27 cellular contexts compared by ENCODE assay signal in the genomic region with DNA sequence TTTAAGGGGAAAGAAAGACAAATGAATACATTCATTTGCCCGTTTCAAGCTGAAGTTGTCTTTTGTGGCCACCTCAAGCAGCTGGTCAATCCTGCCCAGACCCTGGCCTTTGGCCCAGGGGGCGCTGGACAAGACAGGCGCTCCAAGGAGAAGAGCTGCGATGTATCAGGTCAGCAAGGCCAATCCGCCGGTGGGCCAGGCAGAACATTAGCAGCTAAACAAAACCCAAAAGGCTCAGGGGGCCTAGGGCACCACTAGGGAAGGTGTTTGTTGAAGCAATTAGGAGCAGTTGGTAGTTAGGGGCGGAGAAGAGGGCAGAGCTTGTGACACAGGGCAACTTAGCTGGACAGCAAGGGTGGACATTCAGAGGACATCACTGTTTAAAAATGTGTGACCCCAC.
"Had no signal": no experiment of that assay in that cellular context is flagged by ENCODE, and none has a peak within 500 bp of the region (broad histone marks: within the 10 kb centered on the region; RNA-seq: fewer than 3 reads in every experiment).

No MANE protein-coding gene starts in this region.

- H3K4me3 ChIP-seq: esophagus muscularis mucosa, gastroesophageal sphincter, heart right ventricle, left lung, right lobe of liver, tibial artery, upper lobe of left lung had no signal

- H3K79me2 ChIP-seq: parathyroid adenoma had no signal

- FAIRE-seq: islet of Langerhans, small intestine, urothelium cell line had no signal

- H3K9ac ChIP-seq: parathyroid adenoma had no signal

- DNase-seq: cerebellar nuclear complex; cortex of kidney; effector CD4-positive, alpha-beta T cell; foreskin keratinocyte; heart right ventricle; hippocampal formation; left cardiac atrium; naive thymus-derived CD8-positive, alpha-beta T cell; right lobe of liver; small intestine; stimulated activated CD4-positive, alpha-beta T cell treated with anti-CD3 and anti-CD28 coated beads, Interleukin-12 subunit alpha, Interleukin-12 subunit beta, amount 100 ng/mL, for 4 hours; stimulated activated CD4-positive, alpha-beta T cell treated with anti-CD3 and anti-CD28 coated beads, Interleukin-1b, Interleukin-23, amount 100 ng/mL, for 48 hours; stimulated activated CD4-positive, alpha-beta T cell treated with anti-CD3 and anti-CD28 coated beads, Interleukin-4, amount 100 ng/mL, for 1 hour; stimulated activated CD8-positive, alpha-beta memory T cell treated with anti-CD3 and anti-CD28 coated beads, Interleukin-4, amount 100 ng/mL, for 48 hours; stimulated activated naive CD8-positive, alpha-beta T cell treated with anti-CD3 and anti-CD28 coated beads, Interleukin-15, Interleukin-2, amounts not matched to agents 100 U/mL and 50 U/mL, for 24 hours; substantia nigra; testis; tibial artery; upper lobe of left lung had no signal

- H3K27ac ChIP-seq: epithelial cell of prostate, esophagus muscularis mucosa, foreskin keratinocyte, gastroesophageal sphincter, heart right ventricle, left lung, parathyroid adenoma, right lobe of liver, testis, tibial artery, upper lobe of left lung had no signal

- H3K4me3 Mint-ChIP-seq: naive thymus-derived CD8-positive, alpha-beta T cell had no signal

- H3K36me3 ChIP-seq: esophagus muscularis mucosa, gastroesophageal sphincter, heart right ventricle, left lung, right lobe of liver, tibial artery, upper lobe of left lung had no signal

- H3K36me3 Mint-ChIP-seq: naive thymus-derived CD8-positive, alpha-beta T cell had no signal

- H3K27ac Mint-ChIP-seq: naive thymus-derived CD8-positive, alpha-beta T cell; progenitor cell of endocrine pancreas had no signal

- H3K9me3 Mint-ChIP-seq: naive thymus-derived CD8-positive, alpha-beta T cell had no signal

- H2AFZ ChIP-seq: parathyroid adenoma had no signal

- H3K4me1 ChIP-seq: foreskin keratinocyte, left lung, parathyroid adenoma, testis had no signal

- ATAC-seq: foreskin keratinocyte; gastroesophageal sphincter; heart right ventricle; left cardiac atrium; left lung; naive thymus-derived CD8-positive, alpha-beta T cell; right lobe of liver; stimulated activated naive CD8-positive, alpha-beta T cell treated with anti-CD3 and anti-CD28 coated beads, Interleukin-15, Interleukin-2, amounts not matched to agents 100 U/mL and 50 U/mL, for 24 hours had no signal

- H3K9me3 ChIP-seq: esophagus muscularis mucosa, gastroesophageal sphincter, heart right ventricle, left lung, right lobe of liver, testis, tibial artery, upper lobe of left lung had no signal

- H3K27me3 ChIP-seq: right lobe of liver, testis had no signal
